Comparison of ENCODE assay signal across 8 cellular contexts in the genomic region with DNA sequence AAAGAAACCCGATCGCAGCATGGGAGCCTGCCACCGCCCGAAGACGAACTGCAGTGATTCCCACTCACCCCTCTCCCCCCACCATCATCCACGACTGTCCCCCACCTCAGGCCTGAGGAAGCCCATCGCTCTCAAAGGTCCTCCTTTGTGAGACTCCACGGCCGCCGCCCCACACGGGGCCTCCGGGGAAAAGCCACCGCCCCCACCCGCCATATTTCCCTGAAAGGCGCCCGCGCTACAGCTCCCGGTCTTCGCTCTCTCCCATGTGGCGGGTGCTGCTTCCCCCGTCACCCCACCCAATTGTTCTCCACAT. TPM values are rescaled to one million over a fixed set of nuclear protein-coding genes. Genes with fewer than 3 reads are reported as not detected.
A peak's percentile ranks its signal among the peaks of the same experiment; 100 is the strongest.
DNase-seq lines count a peak whose midpoint lies in the region; ATAC-seq and TF ChIP-seq lines count a peak whose summit lies in the region.

No MANE protein-coding gene starts in this region.

- no peaks in the 10 kb centered on the region for H3K9me3 Mint-ChIP-seq in stimulated activated memory B cell treated with anti-CD40 and anti-IgM and Interleukin-4, amounts not matched to agents 10 μg/mL and 1 μg/mL and 100 μg/mL, for 72 hours

- peak overlapping the region; percentile 88 to 100 (median 98) for H3K27ac ChIP-seq in body of pancreas

- peaks cover 42% of the 10 kb centered on the region for H3K4me1 Mint-ChIP-seq in stimulated activated memory B cell treated with anti-CD40 and anti-IgM and Interleukin-4, amounts not matched to agents 10 μg/mL and 1 μg/mL and 100 μg/mL, for 72 hours

- H3K4me3 ChIP-seq in LNCaP clone FGC (ENCODE audit: low read depth, low read length) (peak overlapping the region; percentile 98), body of pancreas (peak overlapping the region; percentile 89 to 99), kidney epithelial cell (ENCODE audit: low read depth, low read length) (peak overlapping the region; percentile 59)

- 1 to 4% methylated on average over 11 to 21 of the region's 21 CpGs for WGBS in body of pancreas, 2 donors

- no peak for TF ChIP-seq POLR2A in body of pancreas (IDR thresholded peaks at IDR 0.05)

- H3K4me1 ChIP-seq in body of pancreas = peaks cover 46% of the 10 kb centered on the region

- H3K36me3 Mint-ChIP-seq in stimulated activated memory B cell treated with anti-CD40 and anti-IgM and Interleukin-4, amounts not matched to agents 10 μg/mL and 1 μg/mL and 100 μg/mL, for 72 hours = peaks cover 24% of the 10 kb centered on the region

- ATAC-seq in body of pancreas (peak; percentile 28), GM18519 (IDR thresholded peaks at IDR 0.05; ENCODE audit: low FRiP score, unreplicated experiment) (no peak), HG02884 (IDR thresholded peaks at IDR 0.05; ENCODE audit: unreplicated experiment) (no peak)
- peak; percentile 61 for ATAC-seq in stimulated activated memory B cell treated with anti-CD40 and anti-IgM and Interleukin-4, amounts not matched to agents 10 μg/mL and 1 μg/mL and 100 μg/mL, for 72 hours

- DNase-seq in activated T-cell treated with anti-CD3 and anti-CD28 coated beads for 24 hours (ENCODE audit: low read depth) (peak; percentile 45), LNCaP clone FGC (ENCODE audit: low read depth) (no peak), body of pancreas (peak in 1 of 4 donors; percentile 43), kidney epithelial cell (ENCODE audit: low read depth) (no peak)
- no peak for DNase-seq in activated T-cell treated with anti-CD3 and anti-CD28 coated beads, Interleukin-2, amount 50 U/mL, for 48 hours

- H3K36me3 ChIP-seq in body of pancreas (replicated peaks in 1 of 2; ENCODE audit: insufficient read depth in 1 of 2, low read depth in 2 of 2) (no peaks in the 10 kb centered on the region), kidney epithelial cell (ENCODE audit: control insufficient read depth, insufficient read depth, low read length) (no peaks in the 10 kb centered on the region)

- H3K27me3 ChIP-seq in body of pancreas (no peaks in the 10 kb centered on the region), kidney epithelial cell (ENCODE audit: control insufficient read depth, insufficient read depth, low read length) (no peaks in the 10 kb centered on the region)

- H3K4me3 Mint-ChIP-seq in stimulated activated memory B cell treated with anti-CD40 and anti-IgM and Interleukin-4, amounts not matched to agents 10 μg/mL and 1 μg/mL and 100 μg/mL, for 72 hours = peak overlapping the region; percentile 91

- H3K27ac Mint-ChIP-seq in stimulated activated memory B cell treated with anti-CD40 and anti-IgM and Interleukin-4, amounts not matched to agents 10 μg/mL and 1 μg/mL and 100 μg/mL, for 72 hours = peak overlapping the region; percentile 98

- H3K27me3 Mint-ChIP-seq in stimulated activated memory B cell treated with anti-CD40 and anti-IgM and Interleukin-4, amounts not matched to agents 10 μg/mL and 1 μg/mL and 100 μg/mL, for 72 hours = no peaks in the 10 kb centered on the region

- intact Hi-C loops in body of pancreas (cut with DNase I) = no loop called here

- no peak for TF ChIP-seq CTCF in LNCaP clone FGC (IDR thresholded peaks at IDR 0.05; ENCODE audit: control insufficient read depth, extremely low read depth, insufficient read depth)
- no peak for TF ChIP-seq CTCF in body of pancreas (IDR thresholded peaks at IDR 0.05)
- TF ChIP-seq CTCF in kidney epithelial cell (IDR thresholded peaks at IDR 0.05; ENCODE audit: insufficient read depth, low read length, poor library complexity, severe bottlenecking) = no peak

- no peaks in the 10 kb centered on the region for H3K9me3 ChIP-seq in body of pancreas

RNA-seq across cellular contexts. Expression of gene YWHAE, which starts 0.7 kb away (rescaled TPM):
- 100 to 1,000 TPM; 301 to 378 TPM for total RNA-seq in body of pancreas
- total RNA-seq in kidney epithelial cell = 843 and 1,032 TPM in 2 replicates

RNA-seq across cellular contexts. Expression of gene CRK, which starts 56.7 kb away (rescaled TPM):
- 10 to 100 TPM; 27.7 to 35.5 TPM for total RNA-seq in body of pancreas
- 81.7 and 84.9 TPM in 2 replicates for total RNA-seq in kidney epithelial cell

Comparison
In these comparisons a context has a peak if more than half of its experiments do, and no peak if none do; other contexts are left out.
1. ATAC-seq: peak in body of pancreas (single experiment) and stimulated activated memory B cell treated with anti-CD40 and anti-IgM and Interleukin-4, amounts not matched to agents 10 μg/mL and 1 μg/mL and 100 μg/mL, for 72 hours (single experiment); none in GM18519 (single experiment) and HG02884 (single experiment).
2. Peak in every context shown above with its lines, with median percentiles within 50 percentile points of each other: H3K4me3 ChIP-seq.